In genomic region chr10:123808873-123809272, GRCh38 we compare ENCODE assay signal across 11 cellular contexts.
DNase-seq lines count a peak whose midpoint lies in the region; ATAC-seq and TF ChIP-seq lines count a peak whose summit lies in the region.
"Had no signal": no experiment of that assay in that cellular context is flagged by ENCODE, and none has a peak within 500 bp of the region (broad histone marks: within the 10 kb centered on the region; RNA-seq: fewer than 3 reads in every experiment).

No MANE protein-coding gene starts in this region.

- H3K27me3 ChIP-seq in smooth muscle cell (ENCODE audit: low read depth) (no peaks in the 10 kb centered on the region), transverse colon (no peaks in the 10 kb centered on the region)
- H3K27me3 ChIP-seq: uterus had no signal

- H3K4me2 ChIP-seq in smooth muscle cell = peak overlapping the region; percentile 67

- H4K20me1 ChIP-seq in smooth muscle cell (ENCODE audit: low read depth) = no peaks in the 10 kb centered on the region

- no peak overlapping the region for H3K4me3 Mint-ChIP-seq in activated CD4-positive, alpha-beta T cell treated with anti-CD3 and anti-CD28 coated beads for 36 hours
- no peak overlapping the region for H3K4me3 Mint-ChIP-seq in activated T-helper 17 cell treated with anti-CD3 and anti-CD28 coated beads, Interleukin-2, amount 50 U/mL, for 72 hours
- H3K4me3 Mint-ChIP-seq: memory B cell had no signal

- CTCF ChIA-PET in activated CD4-positive, alpha-beta T cell treated with anti-CD3 and anti-CD28 coated beads for 36 hours (lab: Charles Lee) = no interaction called here

- TF ChIP-seq POLR2A in transverse colon (IDR thresholded peaks at IDR 0.05) = no peak

- no peak for TF ChIP-seq EP300 in transverse colon (IDR thresholded peaks at IDR 0.05; ENCODE audit: low read depth)

- H3K4me1 Mint-ChIP-seq in activated CD4-positive, alpha-beta T cell treated with anti-CD3 and anti-CD28 coated beads for 36 hours = no peaks in the 10 kb centered on the region
- H3K4me1 Mint-ChIP-seq in activated T-helper 17 cell treated with anti-CD3 and anti-CD28 coated beads, Interleukin-2, amount 50 U/mL, for 72 hours = no peaks in the 10 kb centered on the region
- H3K4me1 Mint-ChIP-seq: memory B cell had no signal

- H3K9me3 Mint-ChIP-seq in activated CD4-positive, alpha-beta T cell treated with anti-CD3 and anti-CD28 coated beads for 36 hours (ENCODE audit: low read depth) = no peaks in the 10 kb centered on the region
- H3K9me3 Mint-ChIP-seq in activated T-helper 17 cell treated with anti-CD3 and anti-CD28 coated beads, Interleukin-2, amount 50 U/mL, for 72 hours = no peaks in the 10 kb centered on the region

- H3K9ac ChIP-seq in smooth muscle cell (ENCODE audit: low read depth) = peak overlapping the region; percentile 80

- peak; percentile 8 for DNase-seq in activated CD4-positive, alpha-beta T cell treated with anti-CD3 and anti-CD28 coated beads for 36 hours
- DNase-seq in activated CD4-positive, alpha-beta T cell treated with anti-CD3 and anti-CD28 coated beads for 4 hours = no peak
- peak; percentile 64 for DNase-seq in SW480 (ENCODE audit: low spot score)
- DNase-seq in fibroblast of pulmonary artery (ENCODE audit: low read depth) = peak; percentile 89
- DNase-seq in smooth muscle cell (lab: John Stamatoyannopoulos, UW; ENCODE audit: unreplicated experiment) = no peak
- no peak for DNase-seq in transverse colon
- no peak for DNase-seq in hippocampal formation (lab: John Stamatoyannopoulos, UW)
- DNase-seq: uterus had no signal

- no peaks in the 10 kb centered on the region for H3K79me2 ChIP-seq in smooth muscle cell (ENCODE audit: low read depth)

- H3K36me3 ChIP-seq in smooth muscle cell (ENCODE audit: low read depth) (no peaks in the 10 kb centered on the region), transverse colon (no peaks in the 10 kb centered on the region)
- H3K36me3 ChIP-seq: uterus had no signal

- no peak overlapping the region for H3K4me3 ChIP-seq in fibroblast of pulmonary artery (replicated peaks; ENCODE audit: low read depth, low read length)
- H3K4me3 ChIP-seq in smooth muscle cell = no peak overlapping the region
- H3K4me3 ChIP-seq in transverse colon = no peak overlapping the region
- H3K4me3 ChIP-seq: SK-N-MC, uterus had no signal

- in situ Hi-C loops in transverse colon (cut with MboI; ENCODE audit: low pct_ligation_motif_present in 1 of 4, low pct_unique_long_range_greater_than_20kb in 1 of 4, low sequenced_read_pairs in 3 of 4) = no loop called here

- no peaks in the 10 kb centered on the region for H3K36me3 Mint-ChIP-seq in activated CD4-positive, alpha-beta T cell treated with anti-CD3 and anti-CD28 coated beads for 36 hours (ENCODE audit: low read depth)
- H3K36me3 Mint-ChIP-seq in activated T-helper 17 cell treated with anti-CD3 and anti-CD28 coated beads, Interleukin-2, amount 50 U/mL, for 72 hours (ENCODE audit: low read depth) = no peaks in the 10 kb centered on the region
- H3K36me3 Mint-ChIP-seq: memory B cell had no signal

- peaks cover 24% of the 10 kb centered on the region for H3K27me3 Mint-ChIP-seq in activated CD4-positive, alpha-beta T cell treated with anti-CD3 and anti-CD28 coated beads for 36 hours
- H3K27me3 Mint-ChIP-seq in activated T-helper 17 cell treated with anti-CD3 and anti-CD28 coated beads, Interleukin-2, amount 50 U/mL, for 72 hours = peaks cover 29% of the 10 kb centered on the region

- peak; percentile 76 for ATAC-seq in activated CD4-positive, alpha-beta T cell treated with anti-CD3 and anti-CD28 coated beads for 36 hours
- ATAC-seq in activated T-helper 17 cell treated with anti-CD3 and anti-CD28 coated beads, Interleukin-2, amount 50 U/mL, for 72 hours (replicated peaks) = no peak

- H3K4me1 ChIP-seq in smooth muscle cell (ENCODE audit: low read depth) (peaks cover 25% of the 10 kb centered on the region), transverse colon (peaks cover 0 to 10% (median 3%) of the 10 kb centered on the region in 4 donors)
- H3K4me1 ChIP-seq: uterus had no signal

- H2AFZ ChIP-seq in smooth muscle cell (ENCODE audit: low read depth) = peak overlapping the region; percentile 17

- peak overlapping the region; percentile 96 for H3K27ac ChIP-seq in smooth muscle cell (ENCODE audit: low read depth)
- H3K27ac ChIP-seq in transverse colon = peak overlapping the region in 2 of 4 donors; percentile 12 to 46
- H3K27ac ChIP-seq: SK-N-MC, uterus had no signal

- POLR2A ChIA-PET in activated CD4-positive, alpha-beta T cell treated with anti-CD3 and anti-CD28 coated beads for 36 hours (lab: Charles Lee) = no interaction called here

- 4% methylated on average over 5 of the region's 5 CpGs for WGBS in smooth muscle cell (ENCODE audit: low lambda C conversion rate)
- WGBS in transverse colon (ENCODE audit: low coverage in 1 of 2), 2 donors = 55 to 72% methylated on average over 3 to 5 of the region's 5 CpGs

- peaks cover 8% of the 10 kb centered on the region for H3F3A ChIP-seq in smooth muscle cell (ENCODE audit: low read depth)

- intact Hi-C loops in activated CD4-positive, alpha-beta T cell treated with anti-CD3 and anti-CD28 coated beads for 36 hours (cut with DNase I, micrococcal nuclease) = no loop called here
- intact Hi-C loops in transverse colon (cut with DNase I; ENCODE audit: low total_unique reads) = no loop called here

- no peak for TF ChIP-seq CTCF in fibroblast of pulmonary artery (IDR thresholded peaks at IDR 0.05; ENCODE audit: low read length, missing control alignments)
- TF ChIP-seq CTCF in smooth muscle cell (IDR thresholded peaks at IDR 0.05; ENCODE audit: borderline replicate concordance, insufficient read depth, poor library complexity, severe bottlenecking) = no peak
- no peak for TF ChIP-seq CTCF in transverse colon (IDR thresholded peaks at IDR 0.05)

- no peaks in the 10 kb centered on the region for H3K9me3 ChIP-seq in smooth muscle cell (replicated peaks; ENCODE audit: low read depth)
- H3K9me3 ChIP-seq in transverse colon = no peaks in the 10 kb centered on the region
- H3K9me3 ChIP-seq: uterus had no signal

- no peak overlapping the region for H3K27ac Mint-ChIP-seq in activated CD4-positive, alpha-beta T cell treated with anti-CD3 and anti-CD28 coated beads for 36 hours
- no peak overlapping the region for H3K27ac Mint-ChIP-seq in activated T-helper 17 cell treated with anti-CD3 and anti-CD28 coated beads, Interleukin-2, amount 50 U/mL, for 72 hours
- H3K27ac Mint-ChIP-seq: memory B cell had no signal

Comparison
In these comparisons a context has a peak if more than half of its experiments do, and no peak if none do; other contexts are left out.
1. DNase-seq: peak in activated CD4-positive, alpha-beta T cell treated with anti-CD3 and anti-CD28 coated beads for 36 hours (single experiment), SW480 (single experiment) and fibroblast of pulmonary artery (single experiment); none in activated CD4-positive, alpha-beta T cell treated with anti-CD3 and anti-CD28 coated beads for 4 hours (0 of 2), smooth muscle cell (single experiment), transverse colon (single experiment) and hippocampal formation (0 of 2).